In the genomic region with DNA sequence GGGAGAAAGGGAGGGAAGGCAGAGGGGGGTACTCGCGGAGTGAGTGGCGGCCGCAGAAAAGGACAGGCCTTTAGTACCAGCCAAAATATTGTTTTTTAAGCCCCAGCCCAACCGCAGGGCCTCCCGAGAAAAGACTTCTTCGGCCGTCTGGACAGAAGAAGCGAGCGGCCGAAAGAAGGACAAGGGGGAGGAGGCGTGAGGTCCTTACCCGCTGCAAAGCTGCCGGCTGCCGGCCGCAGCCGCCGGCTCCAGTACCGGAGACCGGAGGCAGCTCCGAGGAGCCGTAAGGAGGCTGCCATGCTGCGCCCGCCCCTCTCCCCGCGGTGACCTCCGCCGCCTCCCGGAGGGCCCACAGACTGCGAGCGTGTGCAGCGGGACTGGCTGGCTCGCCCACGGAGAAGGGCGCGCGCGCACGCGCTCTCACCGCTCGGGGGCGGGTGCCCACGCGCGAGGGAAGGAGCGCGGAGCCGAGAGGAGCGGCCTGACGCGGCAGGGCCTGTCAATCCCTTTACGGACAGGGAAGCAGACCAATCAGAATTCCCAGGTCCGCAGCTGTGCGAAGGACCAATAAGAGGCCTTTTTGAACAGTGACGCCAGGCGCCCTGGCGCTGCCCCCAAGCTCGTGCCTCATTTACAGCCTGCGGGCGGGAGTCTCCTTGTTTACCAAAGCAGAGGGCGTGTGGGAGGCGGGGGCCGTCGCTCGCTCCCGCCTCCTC, we compare ENCODE assay signal across 8 cellular contexts. TPM values are rescaled to one million over a fixed set of nuclear protein-coding genes. Genes with fewer than 3 reads are reported as not detected.
A peak's percentile ranks its signal among the peaks of the same experiment; 100 is the strongest.
DNase-seq lines count a peak whose midpoint lies in the region; ATAC-seq, FAIRE-seq and TF ChIP-seq lines count a peak whose summit lies in the region.

Gene HIBADH (minus strand): TSS at position 394 of the 716 bp plus-strand sequence. CDS start 95 bp downstream, at position 299.

- peaks cover 3% of the 10 kb centered on the region for H3K27me3 Mint-ChIP-seq in T-helper 2 cell treated with Interferon-gamma antibody and Interleukin-4, amounts not matched to agents 5 μg/mL and 100 μg/mL, for 36 hours (ENCODE audit: low read depth)

- no peaks in the 10 kb centered on the region for H3K9me3 Mint-ChIP-seq in T-helper 2 cell treated with Interferon-gamma antibody and Interleukin-4, amounts not matched to agents 5 μg/mL and 100 μg/mL, for 36 hours

- H3K27ac ChIP-seq in ascending aorta (peak within 1 kb of the TSS; percentile 79 to 91), right atrium auricular region (peak within 1 kb of the TSS; percentile 91 to 96), psoas muscle (peak within 1 kb of the TSS; percentile 88)

- H3K9me3 ChIP-seq in ascending aorta (no peaks in the 10 kb centered on the region), right atrium auricular region (no peaks in the 10 kb centered on the region), psoas muscle (no peaks in the 10 kb centered on the region)

- H3K36me3 ChIP-seq in ascending aorta (peaks cover 0 to 3% of the 10 kb centered on the region in 2 donors), right atrium auricular region (no peaks in the 10 kb centered on the region), psoas muscle (ENCODE audit: insufficient read depth in 1 of 2, low read depth in 1 of 2) (no peaks in the 10 kb centered on the region)

- WGBS in psoas muscle, 3 donors = 0 to 1% (median 0%) methylated on average over 64 to 67 of the region's 67 CpGs

- H3K4me1 ChIP-seq in ascending aorta (peaks cover 0 to 3% of the 10 kb centered on the region in 2 donors), right atrium auricular region (peaks cover 0 to 14% of the 10 kb centered on the region in 2 donors), psoas muscle (no peaks in the 10 kb centered on the region)

- H3K27ac Mint-ChIP-seq in T-helper 2 cell treated with Interferon-gamma antibody and Interleukin-4, amounts not matched to agents 5 μg/mL and 100 μg/mL, for 36 hours = peak within 1 kb of the TSS; percentile 80

- no peaks in the 10 kb centered on the region for H3K27me3 ChIP-seq in ascending aorta
- no peaks in the 10 kb centered on the region for H3K27me3 ChIP-seq in right atrium auricular region
- no peaks in the 10 kb centered on the region for H3K27me3 ChIP-seq in psoas muscle (ENCODE audit: insufficient read depth in 3 of 3, low read length in 2 of 3)

- intact Hi-C loops in ascending aorta (cut with DNase I) (loop anchor here (1.0 to 10.0 kb wide), 7 partner anchors 15 to 1022 kb away; partner anchors contain the start of gene TAX1BP1), psoas muscle (cut with DNase I) (loop anchor here (1.0 to 5.0 kb wide), 2 partner anchors 78 to 80 kb away; partner anchors contain the start of gene TAX1BP1 (in 2 of the 2))

- H3K4me3 ChIP-seq in ascending aorta (peak within 1 kb of the TSS; percentile 76 to 92), right atrium auricular region (peak within 1 kb of the TSS; percentile 83 to 91), psoas muscle (peak within 1 kb of the TSS; percentile 72)

- peak within 1 kb of the TSS; percentile 82 for H3K4me3 Mint-ChIP-seq in T-helper 2 cell treated with Interferon-gamma antibody and Interleukin-4, amounts not matched to agents 5 μg/mL and 100 μg/mL, for 36 hours

- ATAC-seq in GM18502 (IDR thresholded peaks at IDR 0.05; ENCODE audit: poor library complexity, unreplicated experiment) (peak; percentile 99), HG02970 (IDR thresholded peaks at IDR 0.05; ENCODE audit: low FRiP score, unreplicated experiment) (peak; percentile 98), psoas muscle (peak; percentile 97 to 99 (median 99))

- TF ChIP-seq CTCF in ascending aorta (IDR thresholded peaks at IDR 0.05) = peak in 2 of 3 experiments; percentile 18 to 23
- TF ChIP-seq CTCF in right atrium auricular region (IDR thresholded peaks at IDR 0.05) = no peak
- TF ChIP-seq CTCF in psoas muscle (IDR thresholded peaks at IDR 0.05) = no peak

- FAIRE-seq in urothelium cell line (lab: Jason Lieb, UNC) = peak; percentile 94

- H3K36me3 Mint-ChIP-seq in T-helper 2 cell treated with Interferon-gamma antibody and Interleukin-4, amounts not matched to agents 5 μg/mL and 100 μg/mL, for 36 hours (ENCODE audit: low read depth) = no peaks in the 10 kb centered on the region

- H3K4me1 Mint-ChIP-seq in T-helper 2 cell treated with Interferon-gamma antibody and Interleukin-4, amounts not matched to agents 5 μg/mL and 100 μg/mL, for 36 hours (ENCODE audit: low read depth) = peaks cover 18% of the 10 kb centered on the region

- DNase-seq in NCI-H1930 (lab: John Stamatoyannopoulos, UW) = peak; percentile 95 to 97
- DNase-seq in T-helper 2 cell treated with Interferon-gamma antibody and Interleukin-4, amounts not matched to agents 5 μg/mL and 100 μg/mL, for 36 hours (ENCODE audit: low spot score) = peak; percentile 97
- DNase-seq in ascending aorta (ENCODE audit: low spot score in 2 of 2) = peak; percentile 99 to 100
- peak; percentile 100 for DNase-seq in right atrium auricular region (ENCODE audit: low spot score)
- peak; percentile 99 for DNase-seq in psoas muscle
- DNase-seq in urothelium cell line (ENCODE audit: low spot score) = peak; percentile 99

RNA-seq across cellular contexts. Expression of gene HIBADH, which starts in this region (rescaled TPM):
- total RNA-seq in ascending aorta = 10.6 TPM
- 10 to 100 TPM; 42.0 to 95.0 TPM for total RNA-seq in right atrium auricular region
- total RNA-seq in psoas muscle = 10 to 100 TPM; 43.3 to 67.7 (median 51.9) TPM
- polyA plus RNA-seq in psoas muscle = 10 to 100 TPM; 25.2 to 59.7 (median 41.5) TPM

Comparison
In these comparisons a context has a peak if more than half of its experiments do, and no peak if none do; other contexts are left out.
1. Peak in every context shown above with its lines: DNase-seq, ATAC-seq, H3K4me3 ChIP-seq and H3K27ac ChIP-seq.
2. CTCF ChIP-seq: peak in ascending aorta (2 of 3); none in right atrium auricular region (0 of 2) and psoas muscle (single experiment).